In genomic region chr1:35120458-35121133, GRCh38 we compare ENCODE assay signal across 1 cellular context.
TF ChIP-seq lines count a peak whose summit lies in the region.

No MANE protein-coding gene starts in this region.

TF ChIP-seq in HepG2, 621 proteins besides CTCF, POLR2A, EP300 and RAD21 (continued from another document and continues in another):
- TF ChIP-seq, protein P1, sequence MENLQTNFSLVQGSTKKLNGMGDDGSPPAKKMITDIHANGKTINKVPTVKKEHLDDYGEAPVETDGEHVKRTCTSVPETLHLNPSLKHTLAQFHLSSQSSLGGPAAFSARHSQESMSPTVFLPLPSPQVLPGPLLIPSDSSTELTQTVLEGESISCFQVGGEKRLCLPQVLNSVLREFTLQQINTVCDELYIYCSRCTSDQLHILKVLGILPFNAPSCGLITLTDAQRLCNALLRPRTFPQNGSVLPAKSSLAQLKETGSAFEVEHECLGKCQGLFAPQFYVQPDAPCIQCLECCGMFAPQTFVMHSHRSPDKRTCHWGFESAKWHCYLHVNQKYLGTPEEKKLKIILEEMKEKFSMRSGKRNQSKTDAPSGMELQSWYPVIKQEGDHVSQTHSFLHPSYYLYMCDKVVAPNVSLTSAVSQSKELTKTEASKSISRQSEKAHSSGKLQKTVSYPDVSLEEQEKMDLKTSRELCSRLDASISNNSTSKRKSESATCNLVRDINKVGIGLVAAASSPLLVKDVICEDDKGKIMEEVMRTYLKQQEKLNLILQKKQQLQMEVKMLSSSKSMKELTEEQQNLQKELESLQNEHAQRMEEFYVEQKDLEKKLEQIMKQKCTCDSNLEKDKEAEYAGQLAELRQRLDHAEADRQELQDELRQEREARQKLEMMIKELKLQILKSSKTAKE (CRISPR knock-in tag; IDR thresholded peaks at IDR 0.05; ENCODE audit: borderline replicate concordance), result no peak
- TF ChIP-seq ZNF263 (CRISPR knock-in tag; IDR thresholded peaks at IDR 0.05) (no peak), CSRNP1 (CRISPR knock-in tag; IDR thresholded peaks at IDR 0.05) (no peak), MAX (IDR thresholded peaks at IDR 0.05) (0 out of 2 replicates have a peak, but pooled peaks have one; percentile 31), ZNF225 (CRISPR knock-in tag; IDR thresholded peaks at IDR 0.05) (no peak), PTBP1 (IDR thresholded peaks at IDR 0.05; ENCODE audit: low read depth, low read length, poor library complexity, severe bottlenecking) (no peak), MED1 (CRISPR knock-in tag; IDR thresholded peaks at IDR 0.05) (no peak), MEIS1 (CRISPR knock-in tag; IDR thresholded peaks at IDR 0.05; ENCODE audit: borderline replicate concordance) (no peak), IRX3 (CRISPR knock-in tag; IDR thresholded peaks at IDR 0.05; ENCODE audit: borderline replicate concordance, low read depth) (no peak), MIXL1 (CRISPR knock-in tag; IDR thresholded peaks at IDR 0.05) (no peak), AKNA (CRISPR knock-in tag; IDR thresholded peaks at IDR 0.05; ENCODE audit: borderline replicate concordance) (no peak), ZNF569 (CRISPR knock-in tag; IDR thresholded peaks at IDR 0.05; ENCODE audit: borderline replicate concordance) (no peak), ZNF891 (CRISPR knock-in tag; IDR thresholded peaks at IDR 0.05) (no peak), ZSCAN25 (CRISPR knock-in tag; IDR thresholded peaks at IDR 0.05) (no peak), ZNF331 (CRISPR knock-in tag; IDR thresholded peaks at IDR 0.05) (no peak), TAF15 (IDR thresholded peaks at IDR 0.05; ENCODE audit: low read depth, low read length, poor library complexity, severe bottlenecking) (no peak), PHF5A (CRISPR knock-in tag; IDR thresholded peaks at IDR 0.05; ENCODE audit: low read depth, unreplicated experiment) (no peak), NBN (conservative IDR thresholded peaks at IDR 0.05) (no peak), CBX2 (IDR thresholded peaks at IDR 0.05; ENCODE audit: low read depth, low read length) (no peak), CBX2 (CRISPR knock-in tag; IDR thresholded peaks at IDR 0.05; ENCODE audit: low read depth) (no peak), ZNF883 (CRISPR knock-in tag; IDR thresholded peaks at IDR 0.05; ENCODE audit: not compliant biosample characterization) (no peak), ATF7-NPFF (CRISPR knock-in tag; IDR thresholded peaks at IDR 0.05; ENCODE audit: low read depth) (no peak), SATB2 (CRISPR knock-in tag; IDR thresholded peaks at IDR 0.05) (no peak), IRF2 (CRISPR knock-in tag; IDR thresholded peaks at IDR 0.05) (no peak), SYNCRIP (IDR thresholded peaks at IDR 0.05; ENCODE audit: insufficient read depth, low read depth, low read length) (no peak), SNAI1 (CRISPR knock-in tag; IDR thresholded peaks at IDR 0.05; ENCODE audit: borderline replicate concordance) (0 out of 2 replicates have a peak, but pooled peaks have one; percentile 59), ZNF296 (CRISPR knock-in tag; conservative IDR thresholded peaks at IDR 0.05) (no peak), ZNF121 (CRISPR knock-in tag; IDR thresholded peaks at IDR 0.05) (peak; percentile 77), SIX4 (CRISPR knock-in tag; IDR thresholded peaks at IDR 0.05) (no peak), ZNF850 (CRISPR knock-in tag; conservative IDR thresholded peaks at IDR 0.05) (no peak), NFKB2 (CRISPR knock-in tag; IDR thresholded peaks at IDR 0.05; ENCODE audit: borderline replicate concordance) (peak; percentile 82; the same call in 1 of the 2 replicates), MBNL3 (CRISPR knock-in tag; conservative IDR thresholded peaks at IDR 0.05) (no peak), PREB (CRISPR knock-in tag; IDR thresholded peaks at IDR 0.05) (no peak), ZNF510 (CRISPR knock-in tag; IDR thresholded peaks at IDR 0.05; ENCODE audit: low read depth) (no peak), NFRKB (IDR thresholded peaks at IDR 0.05) (no peak), ZBTB20 (CRISPR knock-in tag; IDR thresholded peaks at IDR 0.05; ENCODE audit: borderline replicate concordance, low read depth) (no peak), ZNF556 (CRISPR knock-in tag; IDR thresholded peaks at IDR 0.05; ENCODE audit: borderline replicate concordance) (no peak), TFAP4 (IDR thresholded peaks at IDR 0.05; ENCODE audit: borderline replicate concordance, low read depth) (no peak), ZNF768 (CRISPR knock-in tag; IDR thresholded peaks at IDR 0.05) (no peak), RFXAP (CRISPR knock-in tag; IDR thresholded peaks at IDR 0.05; ENCODE audit: borderline replicate concordance) (peak; percentile 43; the same call in 1 of the 2 replicates), CAMTA2 (CRISPR knock-in tag; IDR thresholded peaks at IDR 0.05; ENCODE audit: borderline replicate concordance) (no peak)
- TF ChIP-seq, protein P2, sequence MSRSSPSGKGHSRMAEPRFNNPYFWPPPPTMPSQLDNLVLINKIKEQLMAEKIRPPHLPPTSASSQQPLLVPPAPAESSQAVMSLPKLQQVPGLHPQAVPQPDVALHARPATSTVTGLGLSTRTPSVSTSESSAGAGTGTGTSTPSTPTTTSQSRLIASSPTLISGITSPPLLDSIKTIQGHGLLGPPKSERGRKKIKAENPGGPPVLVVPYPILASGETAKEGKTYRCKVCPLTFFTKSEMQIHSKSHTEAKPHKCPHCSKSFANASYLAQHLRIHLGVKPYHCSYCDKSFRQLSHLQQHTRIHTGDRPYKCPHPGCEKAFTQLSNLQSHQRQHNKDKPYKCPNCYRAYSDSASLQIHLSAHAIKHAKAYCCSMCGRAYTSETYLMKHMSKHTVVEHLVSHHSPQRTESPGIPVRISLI (CRISPR knock-in tag; IDR thresholded peaks at IDR 0.05; ENCODE audit: borderline replicate concordance), result no peak
- TF ChIP-seq, protein P3, sequence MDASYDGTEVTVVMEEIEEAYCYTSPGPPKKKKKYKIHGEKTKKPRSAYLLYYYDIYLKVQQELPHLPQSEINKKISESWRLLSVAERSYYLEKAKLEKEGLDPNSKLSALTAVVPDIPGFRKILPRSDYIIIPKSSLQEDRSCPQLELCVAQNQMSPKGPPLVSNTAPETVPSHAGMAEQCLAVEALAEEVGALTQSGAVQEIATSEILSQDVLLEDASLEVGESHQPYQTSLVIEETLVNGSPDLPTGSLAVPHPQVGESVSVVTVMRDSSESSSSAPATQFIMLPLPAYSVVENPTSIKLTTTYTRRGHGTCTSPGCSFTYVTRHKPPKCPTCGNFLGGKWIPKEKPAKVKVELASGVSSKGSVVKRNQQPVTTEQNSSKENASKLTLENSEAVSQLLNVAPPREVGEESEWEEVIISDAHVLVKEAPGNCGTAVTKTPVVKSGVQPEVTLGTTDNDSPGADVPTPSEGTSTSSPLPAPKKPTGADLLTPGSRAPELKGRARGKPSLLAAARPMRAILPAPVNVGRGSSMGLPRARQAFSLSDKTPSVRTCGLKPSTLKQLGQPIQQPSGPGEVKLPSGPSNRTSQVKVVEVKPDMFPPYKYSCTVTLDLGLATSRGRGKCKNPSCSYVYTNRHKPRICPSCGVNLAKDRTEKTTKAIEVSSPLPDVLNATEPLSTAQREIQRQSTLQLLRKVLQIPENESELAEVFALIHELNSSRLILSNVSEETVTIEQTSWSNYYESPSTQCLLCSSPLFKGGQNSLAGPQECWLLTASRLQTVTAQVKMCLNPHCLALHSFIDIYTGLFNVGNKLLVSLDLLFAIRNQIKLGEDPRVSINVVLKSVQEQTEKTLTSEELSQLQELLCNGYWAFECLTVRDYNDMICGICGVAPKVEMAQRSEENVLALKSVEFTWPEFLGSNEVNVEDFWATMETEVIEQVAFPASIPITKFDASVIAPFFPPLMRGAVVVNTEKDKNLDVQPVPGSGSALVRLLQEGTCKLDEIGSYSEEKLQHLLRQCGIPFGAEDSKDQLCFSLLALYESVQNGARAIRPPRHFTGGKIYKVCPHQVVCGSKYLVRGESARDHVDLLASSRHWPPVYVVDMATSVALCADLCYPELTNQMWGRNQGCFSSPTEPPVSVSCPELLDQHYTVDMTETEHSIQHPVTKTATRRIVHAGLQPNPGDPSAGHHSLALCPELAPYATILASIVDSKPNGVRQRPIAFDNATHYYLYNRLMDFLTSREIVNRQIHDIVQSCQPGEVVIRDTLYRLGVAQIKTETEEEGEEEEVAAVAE (CRISPR knock-in tag; IDR thresholded peaks at IDR 0.05; ENCODE audit: borderline replicate concordance), result no peak
